9 cellular contexts compared by ENCODE assay signal in genomic region chr5:180290568-180291233, GRCh38. TPM values are rescaled to one million over a fixed set of nuclear protein-coding genes. Genes with fewer than 3 reads are reported as not detected.
DNase-seq lines count a peak whose midpoint lies in the region; ATAC-seq and TF ChIP-seq lines count a peak whose summit lies in the region.
"Had no signal": no experiment of that assay in that cellular context is flagged by ENCODE, and none has a peak within 500 bp of the region (broad histone marks: within the 10 kb centered on the region; RNA-seq: fewer than 3 reads in every experiment).

No MANE protein-coding gene starts in this region.

- POLR2A ChIA-PET in activated naive CD8-positive, alpha-beta T cell treated with anti-CD3 and anti-CD28 coated beads, Interleukin-2, amount 10 ng/mL, durations not matched to agents 7 days and 5 days (lab: Charles Lee), result interaction anchor here (1.1 kb wide), 1 partner anchor 25 kb away, joined by 3 read pairs; no protein-coding TSS in a partner anchor

- H3K27ac Mint-ChIP-seq in activated CD8-positive, alpha-beta memory T cell treated with anti-CD3 and anti-CD28 coated beads, Interleukin-2, amount 10 ng/mL, durations not matched to agents 7 days and 5 days, result peak overlapping the region; percentile 61
- peak overlapping the region; percentile 86 for H3K27ac Mint-ChIP-seq in activated naive CD8-positive, alpha-beta T cell treated with anti-CD3 and anti-CD28 coated beads, Interleukin-2, amount 10 ng/mL, durations not matched to agents 7 days and 5 days

- CTCF ChIA-PET in activated CD8-positive, alpha-beta memory T cell treated with anti-CD3 and anti-CD28 coated beads, Interleukin-2, amount 10 ng/mL, durations not matched to agents 7 days and 5 days (lab: Charles Lee), result interaction anchor here (1.2 to 6.8 kb wide), 4 partner anchors 24 to 601 kb away, joined by 3 to 147 read pairs (median 50); partner anchors contain the start of gene RASGEF1C

- H3K4me3 Mint-ChIP-seq in activated CD8-positive, alpha-beta memory T cell treated with anti-CD3 and anti-CD28 coated beads, Interleukin-2, amount 10 ng/mL, durations not matched to agents 7 days and 5 days, result peak overlapping the region; percentile 73
- H3K4me3 Mint-ChIP-seq in activated naive CD8-positive, alpha-beta T cell treated with anti-CD3 and anti-CD28 coated beads, Interleukin-2, amount 10 ng/mL, durations not matched to agents 7 days and 5 days, result peak overlapping the region; percentile 87

- H3K9me3 ChIP-seq in left lung (no peaks in the 10 kb centered on the region), thymus (ENCODE audit: control insufficient read depth) (no peaks in the 10 kb centered on the region)

- H3K27me3 ChIP-seq in left lung (no peaks in the 10 kb centered on the region), thymus (ENCODE audit: control insufficient read depth, insufficient read depth) (no peaks in the 10 kb centered on the region)

- H3K4me1 ChIP-seq in left lung (peaks cover 16 to 35% of the 10 kb centered on the region in 2 donors), thymus (ENCODE audit: control insufficient read depth, insufficient read depth, low read length) (peaks cover 14% of the 10 kb centered on the region)

- no peaks in the 10 kb centered on the region for H3K9me3 Mint-ChIP-seq in activated CD8-positive, alpha-beta memory T cell treated with anti-CD3 and anti-CD28 coated beads, Interleukin-2, amount 10 ng/mL, durations not matched to agents 7 days and 5 days (ENCODE audit: low read depth)
- H3K9me3 Mint-ChIP-seq in activated naive CD8-positive, alpha-beta T cell treated with anti-CD3 and anti-CD28 coated beads, Interleukin-2, amount 10 ng/mL, durations not matched to agents 7 days and 5 days, result no peaks in the 10 kb centered on the region

- no peak overlapping the region for H3K27ac ChIP-seq in left lung
- H3K27ac ChIP-seq in thymus (ENCODE audit: low read depth), result no peak overlapping the region

- H3K4me1 Mint-ChIP-seq in activated CD8-positive, alpha-beta memory T cell treated with anti-CD3 and anti-CD28 coated beads, Interleukin-2, amount 10 ng/mL, durations not matched to agents 7 days and 5 days, result peaks cover 23% of the 10 kb centered on the region
- peaks cover 34% of the 10 kb centered on the region for H3K4me1 Mint-ChIP-seq in activated naive CD8-positive, alpha-beta T cell treated with anti-CD3 and anti-CD28 coated beads, Interleukin-2, amount 10 ng/mL, durations not matched to agents 7 days and 5 days

- intact Hi-C loops in left lung (cut with DNase I), result loop anchor here in 1 of 2 donors (5.0 kb wide), 1 partner anchor 177 kb away; no protein-coding TSS in a partner anchor

- H3K36me3 ChIP-seq in left lung (no peaks in the 10 kb centered on the region), thymus (ENCODE audit: control insufficient read depth, insufficient read depth) (peaks cover 5% of the 10 kb centered on the region)

- H3K36me3 Mint-ChIP-seq in activated CD8-positive, alpha-beta memory T cell treated with anti-CD3 and anti-CD28 coated beads, Interleukin-2, amount 10 ng/mL, durations not matched to agents 7 days and 5 days, result peaks cover 18% of the 10 kb centered on the region
- peaks cover 27% of the 10 kb centered on the region for H3K36me3 Mint-ChIP-seq in activated naive CD8-positive, alpha-beta T cell treated with anti-CD3 and anti-CD28 coated beads, Interleukin-2, amount 10 ng/mL, durations not matched to agents 7 days and 5 days

- no peak for DNase-seq in activated CD8-positive, alpha-beta memory T cell treated with anti-CD3 and anti-CD28 coated beads, Interleukin-2, amount 10 ng/mL, durations not matched to agents 7 days and 5 days
- DNase-seq in activated CD8-positive, alpha-beta memory T cell treated with anti-CD3 and anti-CD28 coated beads, Interleukin-2, amount 50 U/mL, for 48 hours, result no peak
- no peak for DNase-seq in activated naive CD8-positive, alpha-beta T cell treated with anti-CD3 and anti-CD28 coated beads, Interleukin-2, amount 10 ng/mL, durations not matched to agents 7 days and 5 days
- DNase-seq in left lung, result no peak
- DNase-seq: activated CD4-positive, alpha-beta T cell treated with anti-CD3 and anti-CD28 coated beads for 48 hours had no signal

- 41% methylated on average over 13 of the region's 13 CpGs for WGBS in thymus

- TF ChIP-seq CTCF in left lung (IDR thresholded peaks at IDR 0.05), result no peak

- ATAC-seq in activated CD8-positive, alpha-beta memory T cell treated with anti-CD3 and anti-CD28 coated beads, Interleukin-2, amount 10 ng/mL, durations not matched to agents 7 days and 5 days, result no peak
- ATAC-seq in activated naive CD8-positive, alpha-beta T cell treated with anti-CD3 and anti-CD28 coated beads, Interleukin-2, amount 10 ng/mL, durations not matched to agents 7 days and 5 days (ENCODE audit: low read depth), result no peak
- ATAC-seq in left lung (no peak), GM21515 (IDR thresholded peaks at IDR 0.05; ENCODE audit: unreplicated experiment) (no peak), HG03095 (IDR thresholded peaks at IDR 0.05; ENCODE audit: unreplicated experiment) (no peak)
- ATAC-seq in activated CD4-positive, CD25-positive, alpha-beta regulatory T cell treated with anti-CD3 and anti-CD28 coated beads, Interleukin-2, amount 50 U/mL, for 24 hours, result no peak

- H3K27me3 Mint-ChIP-seq in activated CD8-positive, alpha-beta memory T cell treated with anti-CD3 and anti-CD28 coated beads, Interleukin-2, amount 10 ng/mL, durations not matched to agents 7 days and 5 days, result no peaks in the 10 kb centered on the region
- no peaks in the 10 kb centered on the region for H3K27me3 Mint-ChIP-seq in activated naive CD8-positive, alpha-beta T cell treated with anti-CD3 and anti-CD28 coated beads, Interleukin-2, amount 10 ng/mL, durations not matched to agents 7 days and 5 days

- H3K4me3 ChIP-seq in left lung, result peak overlapping the region; percentile 57 to 64
- peak overlapping the region; percentile 98 for H3K4me3 ChIP-seq in thymus (ENCODE audit: low read length)

RNA-seq across cellular contexts. Expression of gene MAPK9, which starts 1.2 kb away (rescaled TPM):
- 10 to 100 TPM; 40.9 to 44.4 TPM for total RNA-seq in activated CD8-positive, alpha-beta memory T cell treated with anti-CD3 and anti-CD28 coated beads, Interleukin-2, amount 10 ng/mL, durations not matched to agents 7 days and 5 days
- 10 to 100 TPM; 45.0 to 46.0 TPM for total RNA-seq in activated naive CD8-positive, alpha-beta T cell treated with anti-CD3 and anti-CD28 coated beads, Interleukin-2, amount 10 ng/mL, durations not matched to agents 7 days and 5 days
- total RNA-seq in left lung, result 10 to 100 TPM; 42.4 to 44.9 TPM
- polyA plus RNA-seq in thymus, result 14.6 TPM
